8 cellular contexts compared by ENCODE assay signal in genomic region chr3:100709840-100710235, GRCh38. TPM values are rescaled to one million over a fixed set of nuclear protein-coding genes. Genes with fewer than 3 reads are reported as not detected.
DNase-seq lines count a peak whose midpoint lies in the region; ATAC-seq and TF ChIP-seq lines count a peak whose summit lies in the region.

No MANE protein-coding gene starts in this region.

- peak overlapping the region; percentile 79 for H3K4me2 ChIP-seq in fibroblast of lung (ENCODE audit: extremely low read depth, insufficient read depth, low read length)

- CTCF ChIA-PET in naive thymus-derived CD4-positive, alpha-beta T cell (lab: Charles Lee): no interaction called here

- H3K27me3 ChIP-seq in fibroblast of lung (ENCODE audit: control insufficient read depth, insufficient read depth, low read length): no peaks in the 10 kb centered on the region
- H3K27me3 ChIP-seq in naive thymus-derived CD4-positive, alpha-beta T cell (ENCODE audit: control insufficient read depth in 2 of 2, insufficient read depth in 2 of 2, low read length in 2 of 2): no peaks in the 10 kb centered on the region
- H3K27me3 ChIP-seq in thyroid gland: no peaks in the 10 kb centered on the region

- H3K4me3 ChIP-seq in fibroblast of lung (replicated peaks in 1 of 4; ENCODE audit: control extremely low read depth in 1 of 4, insufficient read depth in 1 of 4, low read depth in 3 of 4, low read length in 4 of 4) (peak overlapping the region; percentile 69 to 92 (median 82)), thyroid gland (replicated peaks in 1 of 3) (peak overlapping the region; percentile 8 to 86 (median 81))
- H3K4me3 ChIP-seq in naive thymus-derived CD4-positive, alpha-beta T cell (ENCODE audit: low read length): peak overlapping the region; percentile 67

- H4K20me1 ChIP-seq in fibroblast of lung (ENCODE audit: control insufficient read depth, extremely low read depth, insufficient read depth, low read length): peaks cover 2% of the 10 kb centered on the region

- TF ChIP-seq POLR2A in thyroid gland (IDR thresholded peaks at IDR 0.05): no peak

- H3K9me3 ChIP-seq in fibroblast of lung (ENCODE audit: control insufficient read depth, insufficient read depth, low read depth, low read length) (no peaks in the 10 kb centered on the region), thyroid gland (no peaks in the 10 kb centered on the region)
- no peaks in the 10 kb centered on the region for H3K9me3 ChIP-seq in naive thymus-derived CD4-positive, alpha-beta T cell (ENCODE audit: control insufficient read depth in 2 of 3, low read length in 3 of 3)

- 0 to 3% methylated on average over 19 of the region's 23 CpGs for WGBS in thyroid gland, 2 donors

- peaks cover 36 to 54% (median 49%) of the 10 kb centered on the region in 7 donors for H3K4me1 Mint-ChIP-seq in naive thymus-derived CD4-positive, alpha-beta T cell

- DNase-seq in NCI-H748 (lab: John Stamatoyannopoulos, UW; ENCODE audit: unreplicated experiment): peak; percentile 53
- DNase-seq in NCI-H748 treated with DMSO at 0.1 percent for 48 hours (lab: John Stamatoyannopoulos, UW): no peak
- DNase-seq in NCI-H2171 (lab: John Stamatoyannopoulos, UW): peak; percentile 74
- peak; percentile 49 for DNase-seq in activated T-cell treated with anti-CD3 and anti-CD28 coated beads, Interleukin-2, amount 50 U/mL, for 1 hour
- peak; percentile 18 to 47 for DNase-seq in fibroblast of lung (ENCODE audit: low read depth in 2 of 2)
- DNase-seq in naive thymus-derived CD4-positive, alpha-beta T cell: peak in 8 of 9 donors; percentile 14 to 48 (median 32)
- peak; percentile 19 to 41 for DNase-seq in thyroid gland

- H3K4me3 Mint-ChIP-seq in naive thymus-derived CD4-positive, alpha-beta T cell: peak overlapping the region; percentile 85 to 98 (median 90)

- H3K4me1 ChIP-seq in fibroblast of lung (ENCODE audit: control insufficient read depth, extremely low read depth, insufficient read depth, low read length) (no peaks in the 10 kb centered on the region), thyroid gland (peaks cover 7 to 29% of the 10 kb centered on the region in 2 donors)
- H3K4me1 ChIP-seq in naive thymus-derived CD4-positive, alpha-beta T cell (ENCODE audit: control insufficient read depth in 2 of 2, insufficient read depth in 2 of 2, low read length in 2 of 2): peaks cover 19 to 21% of the 10 kb centered on the region in 2 donors

- H3K79me2 ChIP-seq in fibroblast of lung (ENCODE audit: control insufficient read depth, insufficient read depth, low read length): peaks cover 51% of the 10 kb centered on the region

- H3K27ac ChIP-seq in fibroblast of lung (ENCODE audit: insufficient read depth, low read length) (peak overlapping the region; percentile 93), thyroid gland (peak overlapping the region; percentile 84 to 97 (median 96))
- H3K27ac ChIP-seq in naive thymus-derived CD4-positive, alpha-beta T cell (ENCODE audit: low read depth, low read length): peak overlapping the region; percentile 90

- POLR2A ChIA-PET in naive thymus-derived CD4-positive, alpha-beta T cell (lab: Charles Lee): interaction anchor here (0.6 to 2.2 kb wide), 3 partner anchors 12 to 966 kb away, joined by 3 to 7 read pairs (median 3); partner anchors contain the start of gene LNP1

- peaks cover 0 to 7% (median 2%) of the 10 kb centered on the region in 11 donors for H3K9me3 Mint-ChIP-seq in naive thymus-derived CD4-positive, alpha-beta T cell

- peak overlapping the region; percentile 12 to 99 (median 92) for H3K27ac Mint-ChIP-seq in naive thymus-derived CD4-positive, alpha-beta T cell

- H2AFZ ChIP-seq in fibroblast of lung (ENCODE audit: low read length): no peak overlapping the region

- intact Hi-C loops in naive thymus-derived CD4-positive, alpha-beta T cell (cut with micrococcal nuclease): loop anchor here (1.0 to 10.0 kb wide), 19 partner anchors 45 to 1065 kb away; partner anchors contain the start of genes CMSS1 (in 2 of the 2), LNP1 (in 2 of the 2), NIT2 (in 2 of the 2) and PCNP (in 2 of the 2)
- intact Hi-C loops in thyroid gland (cut with DNase I): no loop called here

- no peak for TF ChIP-seq CTCF in fibroblast of lung (conservative IDR thresholded peaks at IDR 0.05 in 1 of 2, IDR thresholded peaks at IDR 0.05 in 1 of 2; ENCODE audit: low read depth in 1 of 2, low read length in 2 of 2)
- no peak for TF ChIP-seq CTCF in thyroid gland (IDR thresholded peaks at IDR 0.05)

- peaks cover 0 to 14% (median 6%) of the 10 kb centered on the region in 5 donors for H3K27me3 Mint-ChIP-seq in naive thymus-derived CD4-positive, alpha-beta T cell

- peaks cover 0 to 29% (median 15%) of the 10 kb centered on the region in 5 donors for H3K36me3 Mint-ChIP-seq in naive thymus-derived CD4-positive, alpha-beta T cell

- H3K36me3 ChIP-seq in fibroblast of lung (ENCODE audit: control insufficient read depth, insufficient read depth, low read length): peaks cover 4% of the 10 kb centered on the region
- H3K36me3 ChIP-seq in naive thymus-derived CD4-positive, alpha-beta T cell (ENCODE audit: control insufficient read depth in 2 of 3, insufficient read depth in 3 of 3, low read length in 3 of 3): peaks cover 0 to 10% (median 0%) of the 10 kb centered on the region in 3 experiments
- peaks cover 4 to 11% of the 10 kb centered on the region in 2 donors for H3K36me3 ChIP-seq in thyroid gland

- ATAC-seq in naive thymus-derived CD4-positive, alpha-beta T cell: no peak
- no peak for ATAC-seq in HG03460 (IDR thresholded peaks at IDR 0.05; ENCODE audit: unreplicated experiment)

- peak overlapping the region; percentile 98 for H3K9ac ChIP-seq in fibroblast of lung (ENCODE audit: insufficient read depth, low read length)

RNA-seq across cellular contexts. Expression of gene TFG, which starts 0.5 kb away (rescaled TPM):
- 52.6 and 60.6 TPM in 2 replicates for total RNA-seq in fibroblast of lung
- 174 and 192 TPM in 2 replicates for polyA plus RNA-seq in fibroblast of lung
- polyA plus RNA-seq in fibroblast of lung (2012): 101 and 102 TPM in 2 replicates
- polyA minus RNA-seq in fibroblast of lung (ENCODE audit: low replicate concordance): 57.8 and 65.1 TPM in 2 replicates
- 10 to 100 TPM; 40.8 to 72.2 (median 45.6) TPM for total RNA-seq in naive thymus-derived CD4-positive, alpha-beta T cell
- 10 to 100 TPM; 41.6 to 53.8 TPM for polyA plus RNA-seq in naive thymus-derived CD4-positive, alpha-beta T cell
- total RNA-seq in thyroid gland: 100 to 1,000 TPM; 118 to 147 (median 138) TPM
